In the genomic region with DNA sequence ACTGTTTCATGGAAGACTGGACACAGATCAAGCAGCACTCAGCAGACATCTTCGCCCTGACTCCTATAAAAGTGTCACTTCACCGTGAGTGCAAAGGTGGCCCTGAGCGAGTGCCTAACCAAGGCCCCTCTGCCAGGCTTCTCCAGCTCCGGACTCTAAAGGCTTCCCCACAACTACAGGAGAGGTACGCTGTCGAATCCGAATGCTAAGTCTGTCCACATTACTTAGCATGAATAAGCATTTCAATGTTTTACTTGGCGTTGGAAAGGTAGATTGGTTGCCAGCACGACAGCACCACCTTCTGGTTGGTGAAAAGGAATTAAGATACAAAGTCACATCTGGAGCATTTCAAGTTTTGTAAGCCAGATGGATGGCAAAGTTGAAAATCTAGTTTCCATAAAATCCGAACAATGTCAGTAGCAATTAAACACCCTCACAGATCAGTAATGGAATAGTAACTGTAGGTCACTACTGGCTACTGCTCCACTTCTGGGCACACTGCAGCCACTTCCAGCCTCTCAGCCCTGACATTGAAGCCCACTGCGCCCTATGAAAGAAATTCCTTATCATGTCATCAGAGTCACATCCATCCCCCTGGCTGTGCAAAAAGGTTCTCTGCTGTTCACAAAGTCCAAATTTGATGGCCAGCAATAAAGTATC, we compare ENCODE assay signal across 1 cellular context.
TF ChIP-seq lines count a peak whose summit lies in the region.

No MANE protein-coding gene starts in this region.

TF ChIP-seq in HepG2, 621 proteins besides CTCF, POLR2A, EP300 and RAD21 (continued from another document and continues in another):
- TF ChIP-seq, protein P1, sequence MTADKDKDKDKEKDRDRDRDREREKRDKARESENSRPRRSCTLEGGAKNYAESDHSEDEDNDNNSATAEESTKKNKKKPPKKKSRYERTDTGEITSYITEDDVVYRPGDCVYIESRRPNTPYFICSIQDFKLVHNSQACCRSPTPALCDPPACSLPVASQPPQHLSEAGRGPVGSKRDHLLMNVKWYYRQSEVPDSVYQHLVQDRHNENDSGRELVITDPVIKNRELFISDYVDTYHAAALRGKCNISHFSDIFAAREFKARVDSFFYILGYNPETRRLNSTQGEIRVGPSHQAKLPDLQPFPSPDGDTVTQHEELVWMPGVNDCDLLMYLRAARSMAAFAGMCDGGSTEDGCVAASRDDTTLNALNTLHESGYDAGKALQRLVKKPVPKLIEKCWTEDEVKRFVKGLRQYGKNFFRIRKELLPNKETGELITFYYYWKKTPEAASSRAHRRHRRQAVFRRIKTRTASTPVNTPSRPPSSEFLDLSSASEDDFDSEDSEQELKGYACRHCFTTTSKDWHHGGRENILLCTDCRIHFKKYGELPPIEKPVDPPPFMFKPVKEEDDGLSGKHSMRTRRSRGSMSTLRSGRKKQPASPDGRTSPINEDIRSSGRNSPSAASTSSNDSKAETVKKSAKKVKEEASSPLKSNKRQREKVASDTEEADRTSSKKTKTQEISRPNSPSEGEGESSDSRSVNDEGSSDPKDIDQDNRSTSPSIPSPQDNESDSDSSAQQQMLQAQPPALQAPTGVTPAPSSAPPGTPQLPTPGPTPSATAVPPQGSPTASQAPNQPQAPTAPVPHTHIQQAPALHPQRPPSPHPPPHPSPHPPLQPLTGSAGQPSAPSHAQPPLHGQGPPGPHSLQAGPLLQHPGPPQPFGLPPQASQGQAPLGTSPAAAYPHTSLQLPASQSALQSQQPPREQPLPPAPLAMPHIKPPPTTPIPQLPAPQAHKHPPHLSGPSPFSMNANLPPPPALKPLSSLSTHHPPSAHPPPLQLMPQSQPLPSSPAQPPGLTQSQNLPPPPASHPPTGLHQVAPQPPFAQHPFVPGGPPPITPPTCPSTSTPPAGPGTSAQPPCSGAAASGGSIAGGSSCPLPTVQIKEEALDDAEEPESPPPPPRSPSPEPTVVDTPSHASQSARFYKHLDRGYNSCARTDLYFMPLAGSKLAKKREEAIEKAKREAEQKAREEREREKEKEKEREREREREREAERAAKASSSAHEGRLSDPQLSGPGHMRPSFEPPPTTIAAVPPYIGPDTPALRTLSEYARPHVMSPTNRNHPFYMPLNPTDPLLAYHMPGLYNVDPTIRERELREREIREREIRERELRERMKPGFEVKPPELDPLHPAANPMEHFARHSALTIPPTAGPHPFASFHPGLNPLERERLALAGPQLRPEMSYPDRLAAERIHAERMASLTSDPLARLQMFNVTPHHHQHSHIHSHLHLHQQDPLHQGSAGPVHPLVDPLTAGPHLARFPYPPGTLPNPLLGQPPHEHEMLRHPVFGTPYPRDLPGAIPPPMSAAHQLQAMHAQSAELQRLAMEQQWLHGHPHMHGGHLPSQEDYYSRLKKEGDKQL (CRISPR knock-in tag; IDR thresholded peaks at IDR 0.05; ENCODE audit: low read depth) = no peak
- TF ChIP-seq MAFF (IDR thresholded peaks at IDR 0.05; ENCODE audit: low read depth, low read length) (peak; percentile 89), ZBTB38 (CRISPR knock-in tag; IDR thresholded peaks at IDR 0.05) (peak; percentile 17; the same call in 1 of the 2 replicates), ZNF335 (CRISPR knock-in tag; IDR thresholded peaks at IDR 0.05) (peak; percentile 70; the same call in 1 of the 2 replicates), ZBTB42 (CRISPR knock-in tag; IDR thresholded peaks at IDR 0.05) (peak; percentile 79; the same call in 1 of the 2 replicates), ZBTB4 (CRISPR knock-in tag; IDR thresholded peaks at IDR 0.05; ENCODE audit: borderline replicate concordance) (0 out of 2 replicates have a peak, but pooled peaks have one; percentile 30), MAFG (CRISPR knock-in tag; IDR thresholded peaks at IDR 0.05) (peak; percentile 96), KAT7 (CRISPR knock-in tag; IDR thresholded peaks at IDR 0.05; ENCODE audit: borderline replicate concordance) (peak; percentile 50; the same call in 1 of the 2 replicates), ISL2 (CRISPR knock-in tag; IDR thresholded peaks at IDR 0.05) (peak; percentile 69; the same call in 1 of the 2 replicates), ZFAT (CRISPR knock-in tag; conservative IDR thresholded peaks at IDR 0.05) (no peak), NCOA1 (CRISPR knock-in tag; IDR thresholded peaks at IDR 0.05) (no peak), MTERF4 (CRISPR knock-in tag; IDR thresholded peaks at IDR 0.05) (peak; percentile 61; the same call in 1 of the 2 replicates), DNMT3B (CRISPR knock-in tag; conservative IDR thresholded peaks at IDR 0.05) (0 out of 2 replicates have a peak, but pooled peaks have one; percentile 22), ZKSCAN1 (IDR thresholded peaks at IDR 0.05; ENCODE audit: low read length) (0 out of 2 replicates have a peak, but pooled peaks have one; percentile 39), HOXD1 (CRISPR knock-in tag; IDR thresholded peaks at IDR 0.05) (no peak), ZGPAT (CRISPR knock-in tag; IDR thresholded peaks at IDR 0.05) (peak; percentile 76), ZNF766 (CRISPR knock-in tag; IDR thresholded peaks at IDR 0.05; ENCODE audit: borderline replicate concordance) (0 out of 2 replicates have a peak, but pooled peaks have one; percentile 79), NFATC3 (CRISPR knock-in tag; IDR thresholded peaks at IDR 0.05) (0 out of 2 replicates have a peak, but pooled peaks have one; percentile 58), SMC3 (IDR thresholded peaks at IDR 0.05; ENCODE audit: low read length) (peak; percentile 100), FOXA3 (CRISPR knock-in tag; IDR thresholded peaks at IDR 0.05) (peak; percentile 76), ZBTB43 (CRISPR knock-in tag; conservative IDR thresholded peaks at IDR 0.05) (no peak), ELF3 (CRISPR knock-in tag; IDR thresholded peaks at IDR 0.05) (peak; percentile 70), SNAPC5 (CRISPR knock-in tag; IDR thresholded peaks at IDR 0.05; ENCODE audit: borderline replicate concordance) (no peak), CBFB (CRISPR knock-in tag; IDR thresholded peaks at IDR 0.05) (no peak), ELF1 (CRISPR knock-in tag; IDR thresholded peaks at IDR 0.05) (peak; percentile 62; the same call in 1 of the 2 replicates), ZNF652 (CRISPR knock-in tag; IDR thresholded peaks at IDR 0.05; ENCODE audit: borderline replicate concordance, low read depth) (peak; percentile 76), CBX5 (CRISPR knock-in tag; IDR thresholded peaks at IDR 0.05; ENCODE audit: borderline replicate concordance) (peak; percentile 94; the same call in 1 of the 2 replicates), ZNF232 (CRISPR knock-in tag; IDR thresholded peaks at IDR 0.05; ENCODE audit: borderline replicate concordance) (no peak), NFYC (CRISPR knock-in tag; IDR thresholded peaks at IDR 0.05) (0 out of 2 replicates have a peak, but pooled peaks have one; percentile 24), HOMEZ (CRISPR knock-in tag; IDR thresholded peaks at IDR 0.05; ENCODE audit: low read depth) (peak; percentile 64), KLF16 (CRISPR knock-in tag; IDR thresholded peaks at IDR 0.05) (peak in 1 of 2 experiments; percentile 71; a peak in 1 of 4 replicates), ZNF451 (CRISPR knock-in tag; IDR thresholded peaks at IDR 0.05) (0 out of 2 replicates have a peak, but pooled peaks have one; percentile 51), ZBTB44 (CRISPR knock-in tag; IDR thresholded peaks at IDR 0.05) (0 out of 2 replicates have a peak, but pooled peaks have one; percentile 65), ETV6 (CRISPR knock-in tag; conservative IDR thresholded peaks at IDR 0.05) (no peak), SIN3B (IDR thresholded peaks at IDR 0.05; ENCODE audit: low read length) (peak; percentile 48; the same call in 1 of the 2 replicates), ZNF17 (CRISPR knock-in tag; IDR thresholded peaks at IDR 0.05) (no peak), ZNF543 (CRISPR knock-in tag; IDR thresholded peaks at IDR 0.05) (no peak), MTF2 (CRISPR knock-in tag; IDR thresholded peaks at IDR 0.05; ENCODE audit: borderline replicate concordance) (no peak), DDIT3 (CRISPR knock-in tag; IDR thresholded peaks at IDR 0.05) (0 out of 2 replicates have a peak, but pooled peaks have one; percentile 61), ARNT (IDR thresholded peaks at IDR 0.05) (no peak), ARNT2 (CRISPR knock-in tag; IDR thresholded peaks at IDR 0.05; ENCODE audit: low read depth) (peak; percentile 76; the same call in 1 of the 2 replicates), ZNF414 (CRISPR knock-in tag; IDR thresholded peaks at IDR 0.05) (0 out of 2 replicates have a peak, but pooled peaks have one; percentile 51)
